In the genomic region with DNA sequence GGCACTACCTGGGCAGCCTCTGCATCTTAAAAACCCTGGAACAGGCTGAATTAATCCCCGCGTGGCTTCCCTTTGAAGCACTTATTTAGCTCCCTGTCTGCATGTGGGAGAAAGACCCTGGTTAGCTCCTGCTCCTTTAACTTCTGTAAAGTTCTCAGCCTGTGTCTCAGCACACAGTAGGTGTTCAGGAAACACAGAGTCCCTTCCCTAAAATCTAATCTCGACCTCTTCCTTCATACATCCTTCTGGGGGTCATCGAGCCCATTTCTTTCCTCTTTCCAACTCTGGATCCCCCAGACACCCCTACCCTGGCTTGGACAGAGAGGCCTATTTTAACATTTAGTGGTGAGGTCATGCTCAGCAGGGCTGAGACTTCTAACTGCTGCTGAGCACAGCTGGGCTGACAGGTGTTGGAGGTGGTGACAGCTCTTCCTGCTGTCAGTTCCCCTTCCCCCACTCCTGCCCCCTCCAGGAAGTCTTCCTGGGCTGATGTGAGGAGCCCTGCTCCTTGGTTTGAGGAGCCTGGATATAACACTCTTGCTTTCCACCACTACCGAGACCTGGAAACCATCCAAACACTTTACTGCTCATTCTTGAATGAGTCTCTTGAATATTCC, we compare ENCODE assay signal across 9 cellular contexts. TPM values are rescaled to one million over a fixed set of nuclear protein-coding genes. Genes with fewer than 3 reads are reported as not detected.
DNase-seq lines count a peak whose midpoint lies in the region; ATAC-seq and TF ChIP-seq lines count a peak whose summit lies in the region.
"Had no signal": no experiment of that assay in that cellular context is flagged by ENCODE, and none has a peak within 500 bp of the region (broad histone marks: within the 10 kb centered on the region; RNA-seq: fewer than 3 reads in every experiment).

No MANE protein-coding gene starts in this region.

- H3K4me1 Mint-ChIP-seq in neural crest cell = peaks cover 37% of the 10 kb centered on the region

- H3K27me3 Mint-ChIP-seq in neural crest cell (ENCODE audit: low read depth) = no peaks in the 10 kb centered on the region

- peak overlapping the region; percentile 31 for H3K4me3 Mint-ChIP-seq in neural crest cell

- ATAC-seq in HG02798 (IDR thresholded peaks at IDR 0.05; ENCODE audit: poor library complexity, unreplicated experiment) = peak; percentile 26

- H3K27ac ChIP-seq in WERI-Rb-1 (peak overlapping the region; percentile 60), uterus (no peak overlapping the region)
- H3K27ac ChIP-seq: ovary had no signal

- peaks cover 8% of the 10 kb centered on the region for H3K36me3 Mint-ChIP-seq in neural crest cell (ENCODE audit: low read depth)

- H3K4me3 ChIP-seq in WERI-Rb-1 (ENCODE audit: low read depth, low read length) (no peak overlapping the region), uterus (no peak overlapping the region)
- H3K4me3 ChIP-seq: ovary had no signal

- no peaks in the 10 kb centered on the region for H3K27me3 ChIP-seq in WERI-Rb-1 (ENCODE audit: insufficient read depth, low read depth, severe bottlenecking)
- H3K27me3 ChIP-seq in uterus = no peaks in the 10 kb centered on the region
- H3K27me3 ChIP-seq: ovary had no signal

- peak overlapping the region; percentile 8 for H3K27ac Mint-ChIP-seq in neural crest cell (ENCODE audit: unreplicated experiment)

- DNase-seq in NCI-H1105 treated with DMSO at 0.1 percent for 48 hours (lab: John Stamatoyannopoulos, UW) = peak; percentile 8
- DNase-seq in NCI-H1105 (lab: John Stamatoyannopoulos, UW) = no peak
- no peak for DNase-seq in WERI-Rb-1
- no peak for DNase-seq in neural crest cell (ENCODE audit: low read depth, low spot score)
- no peak for DNase-seq in uterus
- DNase-seq in mesenteric fat pad (ENCODE audit: low spot score) = no peak
- no peak for DNase-seq in SW480 (ENCODE audit: low spot score)
- DNase-seq: ovary had no signal

- H3K9me3 ChIP-seq in WERI-Rb-1 (ENCODE audit: severe bottlenecking) (no peaks in the 10 kb centered on the region), uterus (no peaks in the 10 kb centered on the region)
- H3K9me3 ChIP-seq: ovary had no signal

- no peaks in the 10 kb centered on the region for H3K9me3 Mint-ChIP-seq in neural crest cell

- no peak for TF ChIP-seq POLR2A in uterus (IDR thresholded peaks at IDR 0.05)

- peaks cover 42% of the 10 kb centered on the region for H3K36me3 ChIP-seq in WERI-Rb-1
- no peaks in the 10 kb centered on the region for H3K36me3 ChIP-seq in uterus
- H3K36me3 ChIP-seq: ovary had no signal

- no peak for TF ChIP-seq CTCF in WERI-Rb-1 (IDR thresholded peaks at IDR 0.05; ENCODE audit: low read depth, low read length)
- TF ChIP-seq CTCF in neural crest cell (conservative IDR thresholded peaks at IDR 0.05) = no peak
- no peak for TF ChIP-seq CTCF in uterus (IDR thresholded peaks at IDR 0.05)

- peaks cover 0 to 5% of the 10 kb centered on the region in 2 donors for H3K4me1 ChIP-seq in uterus

- intact Hi-C loops in uterus (cut with DNase I; ENCODE audit: low total_unique reads) = loop anchor here (2.0 kb wide), 1 partner anchor 15 kb away; no protein-coding TSS in a partner anchor

RNA-seq across cellular contexts. Expression of a gene that starts 5.4 kb away (rescaled TPM):
- 23.5 and 23.7 TPM in 2 replicates for total RNA-seq in neural crest cell
- 1 to 10 TPM in 1 of 4 donors, under 1 TPM in 1, not detected in 2; 0.12 to 4.4 TPM for total RNA-seq in uterus
- 0.29 TPM for total RNA-seq in mesenteric fat pad

RNA-seq across cellular contexts. Expression of a gene that starts 33.6 kb away (rescaled TPM):
- total RNA-seq in neural crest cell (36.2 and 40.9 TPM in 2 replicates), uterus (100 to 1,000 TPM in 3 of 4 donors, 10 to 100 TPM in 1; 38.4 to 652 (median 260) TPM), mesenteric fat pad (168 TPM)

RNA-seq across cellular contexts. Expression of a gene that starts 41.7 kb away (rescaled TPM):
- 45.5 and 45.8 TPM in 2 replicates for total RNA-seq in neural crest cell
- 10 to 100 TPM; 48.4 to 87.7 (median 68.2) TPM for total RNA-seq in uterus
- 37.6 TPM for total RNA-seq in mesenteric fat pad
